ENCODE assay signal across 19 cellular contexts in the genomic region with DNA sequence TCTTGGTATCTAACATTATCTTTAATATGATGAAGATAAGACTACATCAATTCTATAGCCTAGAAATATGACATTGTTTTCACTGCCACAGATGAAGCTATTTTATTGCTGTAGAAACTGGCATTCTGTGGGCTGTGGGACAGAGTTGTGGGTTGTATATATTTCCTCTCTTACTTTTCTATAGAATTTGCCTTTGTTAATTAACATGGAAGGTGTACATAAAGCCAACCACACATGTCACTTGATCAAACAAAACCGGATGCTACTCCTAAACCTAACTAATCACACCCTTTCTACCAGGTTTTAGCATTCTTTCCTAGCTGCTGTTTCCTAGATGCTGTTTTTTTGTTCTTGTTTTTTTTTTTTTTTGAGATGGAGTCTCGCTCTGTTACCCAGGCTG.
A peak's percentile ranks its signal among the peaks of the same experiment; 100 is the strongest.
DNase-seq lines count a peak whose midpoint lies in the region; ATAC-seq and TF ChIP-seq lines count a peak whose summit lies in the region.
"Had no signal": no experiment of that assay in that cellular context is flagged by ENCODE, and none has a peak within 500 bp of the region (broad histone marks: within the 10 kb centered on the region; RNA-seq: fewer than 3 reads in every experiment).

No MANE protein-coding gene starts in this region.

- peaks cover 67% of the 10 kb centered on the region for H3K36me3 ChIP-seq in Loucy (ENCODE audit: insufficient read depth, low read length)
- peaks cover 91% of the 10 kb centered on the region for H3K36me3 ChIP-seq in right atrium auricular region

- H3K27me3 ChIP-seq in Loucy (ENCODE audit: insufficient read depth, low read length, poor library complexity, severe bottlenecking) (peaks cover 10% of the 10 kb centered on the region), right atrium auricular region (no peaks in the 10 kb centered on the region)
- H3K27me3 ChIP-seq: BLaER1 had no signal

- peaks cover 36% of the 10 kb centered on the region for H3K36me3 Mint-ChIP-seq in activated naive CD8-positive, alpha-beta T cell treated with anti-CD3 and anti-CD28 coated beads, Interleukin-2, amount 10 ng/mL, durations not matched to agents 7 days and 5 days
- H3K36me3 Mint-ChIP-seq in activated naive CD8-positive, alpha-beta T cell treated with anti-CD3 and anti-CD28 coated beads for 36 hours = peaks cover 32% of the 10 kb centered on the region
- peaks cover 40 to 62% of the 10 kb centered on the region in 2 donors for H3K36me3 Mint-ChIP-seq in stimulated activated naive B cell treated with anti-CD40 and anti-IgM and Interleukin-4, amounts not matched to agents 10 μg/mL and 1 μg/mL and 100 μg/mL, for 72 hours

- peaks cover 24% of the 10 kb centered on the region for H4K20me1 ChIP-seq in Loucy (ENCODE audit: insufficient read depth, low read length, poor library complexity, severe bottlenecking)
- H4K20me1 ChIP-seq: BLaER1 had no signal

- H3K9ac ChIP-seq in Loucy (ENCODE audit: low read depth, low read length, poor library complexity, severe bottlenecking) = no peak overlapping the region
- H3K9ac ChIP-seq: KMS-11 had no signal

- H3K4me2 ChIP-seq in Loucy (ENCODE audit: low read depth, low read length, poor library complexity, severe bottlenecking) = peak overlapping the region; percentile 41
- H3K4me2 ChIP-seq: BLaER1, KMS-11, PC-9 had no signal

- no peaks in the 10 kb centered on the region for H3K9me2 ChIP-seq in Loucy (replicated peaks; ENCODE audit: low read depth, low read length)

- H3K79me2 ChIP-seq in Loucy (ENCODE audit: insufficient read depth, low read length) = no peaks in the 10 kb centered on the region

- no peaks in the 10 kb centered on the region for H3K9me3 ChIP-seq in Loucy (ENCODE audit: insufficient read depth, low read depth, low read length)
- H3K9me3 ChIP-seq in right atrium auricular region = no peaks in the 10 kb centered on the region
- H3K9me3 ChIP-seq: BLaER1 had no signal

- peak overlapping the region; percentile 45 for H3K4me3 Mint-ChIP-seq in activated naive CD8-positive, alpha-beta T cell treated with anti-CD3 and anti-CD28 coated beads, Interleukin-2, amount 10 ng/mL, durations not matched to agents 7 days and 5 days
- no peak overlapping the region for H3K4me3 Mint-ChIP-seq in activated naive CD8-positive, alpha-beta T cell treated with anti-CD3 and anti-CD28 coated beads for 36 hours
- H3K4me3 Mint-ChIP-seq in stimulated activated naive B cell treated with anti-CD40 and anti-IgM and Interleukin-4, amounts not matched to agents 10 μg/mL and 1 μg/mL and 100 μg/mL, for 72 hours = no peak overlapping the region
- H3K4me3 Mint-ChIP-seq: HFFc6 had no signal

- H3K27me3 Mint-ChIP-seq in activated naive CD8-positive, alpha-beta T cell treated with anti-CD3 and anti-CD28 coated beads, Interleukin-2, amount 10 ng/mL, durations not matched to agents 7 days and 5 days = no peaks in the 10 kb centered on the region
- no peaks in the 10 kb centered on the region for H3K27me3 Mint-ChIP-seq in activated naive CD8-positive, alpha-beta T cell treated with anti-CD3 and anti-CD28 coated beads for 36 hours
- no peaks in the 10 kb centered on the region for H3K27me3 Mint-ChIP-seq in stimulated activated naive B cell treated with anti-CD40 and anti-IgM and Interleukin-4, amounts not matched to agents 10 μg/mL and 1 μg/mL and 100 μg/mL, for 72 hours

- peak overlapping the region; percentile 77 for H3K27ac Mint-ChIP-seq in activated naive CD8-positive, alpha-beta T cell treated with anti-CD3 and anti-CD28 coated beads, Interleukin-2, amount 10 ng/mL, durations not matched to agents 7 days and 5 days
- no peak overlapping the region for H3K27ac Mint-ChIP-seq in activated naive CD8-positive, alpha-beta T cell treated with anti-CD3 and anti-CD28 coated beads for 36 hours
- H3K27ac Mint-ChIP-seq in stimulated activated naive B cell treated with anti-CD40 and anti-IgM and Interleukin-4, amounts not matched to agents 10 μg/mL and 1 μg/mL and 100 μg/mL, for 72 hours = peak overlapping the region; percentile 25
- H3K27ac Mint-ChIP-seq: HFFc6 had no signal

- peaks cover 24% of the 10 kb centered on the region for H3K4me1 Mint-ChIP-seq in activated naive CD8-positive, alpha-beta T cell treated with anti-CD3 and anti-CD28 coated beads, Interleukin-2, amount 10 ng/mL, durations not matched to agents 7 days and 5 days
- peaks cover 16% of the 10 kb centered on the region for H3K4me1 Mint-ChIP-seq in activated naive CD8-positive, alpha-beta T cell treated with anti-CD3 and anti-CD28 coated beads for 36 hours
- peaks cover 9 to 22% of the 10 kb centered on the region in 2 donors for H3K4me1 Mint-ChIP-seq in stimulated activated naive B cell treated with anti-CD40 and anti-IgM and Interleukin-4, amounts not matched to agents 10 μg/mL and 1 μg/mL and 100 μg/mL, for 72 hours

- POLR2A ChIA-PET in activated naive CD8-positive, alpha-beta T cell treated with anti-CD3 and anti-CD28 coated beads, Interleukin-2, amount 10 ng/mL, durations not matched to agents 7 days and 5 days (lab: Charles Lee) = interaction anchor here (1.0 to 1.7 kb wide), 2 partner anchors 80 to 98 kb away, joined by 3 read pairs; partner anchors contain the start of genes CYB5D2 and ZZEF1

- H3K9me3 Mint-ChIP-seq in activated naive CD8-positive, alpha-beta T cell treated with anti-CD3 and anti-CD28 coated beads, Interleukin-2, amount 10 ng/mL, durations not matched to agents 7 days and 5 days = no peaks in the 10 kb centered on the region
- H3K9me3 Mint-ChIP-seq in activated naive CD8-positive, alpha-beta T cell treated with anti-CD3 and anti-CD28 coated beads for 36 hours = peaks cover 4% of the 10 kb centered on the region
- peaks cover 0 to 1% of the 10 kb centered on the region in 2 donors for H3K9me3 Mint-ChIP-seq in stimulated activated naive B cell treated with anti-CD40 and anti-IgM and Interleukin-4, amounts not matched to agents 10 μg/mL and 1 μg/mL and 100 μg/mL, for 72 hours
- H3K9me3 Mint-ChIP-seq: HFFc6 had no signal

- H3K4me3 ChIP-seq in Loucy (ENCODE audit: low read length, poor library complexity, severe bottlenecking) = no peak overlapping the region
- no peak overlapping the region for H3K4me3 ChIP-seq in right atrium auricular region
- H3K4me3 ChIP-seq: BLaER1, PC-9 had no signal

- TF ChIP-seq CTCF in Loucy (conservative IDR thresholded peaks at IDR 0.05; ENCODE audit: low read length) (no peak), right atrium auricular region (IDR thresholded peaks at IDR 0.05) (no peak)

- no peak overlapping the region for H3K27ac ChIP-seq in right atrium auricular region
- H3K27ac ChIP-seq: BLaER1, KMS-11, PC-9, RWPE1 had no signal

- peaks cover 16% of the 10 kb centered on the region for H3K4me1 ChIP-seq in Loucy (ENCODE audit: insufficient read depth, low read length, poor library complexity, severe bottlenecking)
- no peaks in the 10 kb centered on the region for H3K4me1 ChIP-seq in right atrium auricular region

- ATAC-seq in activated naive CD8-positive, alpha-beta T cell treated with anti-CD3 and anti-CD28 coated beads, Interleukin-2, amount 10 ng/mL, durations not matched to agents 7 days and 5 days (ENCODE audit: low read depth) = peak; percentile 72
- no peak for ATAC-seq in stimulated activated naive B cell treated with anti-CD40 and anti-IgM and Interleukin-4, amounts not matched to agents 10 μg/mL and 1 μg/mL and 100 μg/mL, for 72 hours (replicated peaks)

- peaks cover 4% of the 10 kb centered on the region; the same call in 1 of the 2 replicates for H3F3A ChIP-seq in Loucy (ENCODE audit: low read depth)

- no peak for DNase-seq in activated naive CD8-positive, alpha-beta T cell treated with anti-CD3 and anti-CD28 coated beads, Interleukin-2, amount 10 ng/mL, durations not matched to agents 7 days and 5 days
- no peak for DNase-seq in activated naive CD8-positive, alpha-beta T cell treated with anti-CD3 and anti-CD28 coated beads for 36 hours
- peak; percentile 12 for DNase-seq in central memory CD4-positive, alpha-beta T cell
- DNase-seq in stimulated activated naive B cell treated with anti-CD40 and anti-IgM and Interleukin-4, amounts not matched to agents 10 μg/mL and 1 μg/mL and 100 μg/mL, for 72 hours = no peak
- DNase-seq in right atrium auricular region (ENCODE audit: low spot score) = no peak
- DNase-seq in retina = no peak
- DNase-seq in NCI-H82 treated with DMSO at 0.1 percent for 48 hours (lab: John Stamatoyannopoulos, UW; ENCODE audit: unreplicated experiment) = no peak
- DNase-seq: DMS79 treated with DMSO at 0.1 percent for 48 hours, H7, HFFc6, NCI-H1436, NCI-H1930, NCI-H345, NCI-H524 treated with DMSO at 0.1 percent for 48 hours, PC-9 had no signal

- no peak overlapping the region for H2AFZ ChIP-seq in Loucy (ENCODE audit: low read length)
- H2AFZ ChIP-seq: PC-9 had no signal
